16 cellular contexts compared by ENCODE assay signal in the genomic region with DNA sequence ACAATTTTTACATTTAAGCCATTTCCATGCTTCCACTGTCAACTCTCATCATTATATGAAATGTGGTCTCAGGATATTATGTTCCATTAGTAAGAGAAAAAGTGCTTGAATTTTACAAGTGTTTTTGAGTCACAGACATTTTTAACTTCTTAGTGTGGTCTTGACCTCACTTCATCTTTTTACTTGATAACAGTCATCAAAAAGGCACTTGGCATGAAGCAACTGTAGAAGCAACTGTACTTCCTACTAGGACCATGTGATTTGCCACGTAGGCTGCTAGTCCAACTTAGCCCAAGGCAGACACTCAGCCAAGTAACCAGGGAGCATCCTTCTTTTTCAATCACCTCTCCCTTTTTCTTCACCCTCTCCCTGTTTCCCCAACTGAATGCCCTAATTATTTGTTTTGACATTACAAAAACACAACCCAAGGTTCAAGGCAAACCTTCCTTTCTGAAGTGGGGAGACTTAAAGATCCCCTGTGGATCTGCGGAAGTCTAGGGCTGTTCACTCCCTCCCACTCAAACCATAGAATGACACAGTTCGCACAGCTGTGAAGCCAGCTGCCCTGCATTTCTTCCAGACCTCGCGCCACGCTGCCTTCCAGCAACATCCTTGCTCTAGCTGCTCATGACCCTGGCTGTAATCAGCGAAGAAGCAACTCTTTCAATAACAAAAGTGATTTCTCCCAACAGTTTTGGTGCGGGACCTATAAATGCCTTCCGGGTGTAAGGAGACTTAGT. TPM values are rescaled to one million over a fixed set of nuclear protein-coding genes. Genes with fewer than 3 reads are reported as not detected.
DNase-seq lines count a peak whose midpoint lies in the region; FAIRE-seq and TF ChIP-seq lines count a peak whose summit lies in the region.
"Had no signal": no experiment of that assay in that cellular context is flagged by ENCODE, and none has a peak within 500 bp of the region (broad histone marks: within the 10 kb centered on the region; RNA-seq: fewer than 3 reads in every experiment).

No MANE protein-coding gene starts in this region.

- H3K4me3 ChIP-seq in GM23248: peak overlapping the region; percentile 55
- no peak overlapping the region for H3K4me3 ChIP-seq in fibroblast of pulmonary artery (replicated peaks; ENCODE audit: low read depth, low read length)
- no peak overlapping the region for H3K4me3 ChIP-seq in smooth muscle cell

- peaks cover 29% of the 10 kb centered on the region for H3K4me1 ChIP-seq in GM23248 (ENCODE audit: insufficient read depth)
- H3K4me1 ChIP-seq in smooth muscle cell (ENCODE audit: low read depth): no peaks in the 10 kb centered on the region
- H3K4me1 ChIP-seq: parathyroid adenoma had no signal

- FAIRE-seq in RCC 7860 (lab: Jason Lieb, UNC): no peak

- peak overlapping the region; percentile 94 for H3K27ac ChIP-seq in GM23248
- peak overlapping the region; percentile 89 for H3K27ac ChIP-seq in smooth muscle cell (ENCODE audit: low read depth)
- H3K27ac ChIP-seq: parathyroid adenoma had no signal

- peak overlapping the region; percentile 71 for H3K4me2 ChIP-seq in GM23248 (ENCODE audit: unreplicated experiment)
- H3K4me2 ChIP-seq in smooth muscle cell: peak overlapping the region; percentile 16

- H3K27me3 ChIP-seq in GM23248 (replicated peaks; ENCODE audit: insufficient read depth) (no peaks in the 10 kb centered on the region), smooth muscle cell (ENCODE audit: low read depth) (no peaks in the 10 kb centered on the region)

- peak; percentile 98 for DNase-seq in GM23248
- DNase-seq in RCC 7860 (ENCODE audit: low spot score): peak; percentile 21
- peak; percentile 24 for DNase-seq in fibroblast of pulmonary artery (ENCODE audit: low read depth)
- DNase-seq in smooth muscle cell (lab: John Stamatoyannopoulos, UW; ENCODE audit: unreplicated experiment): no peak
- no peak for DNase-seq in NCI-H510A (lab: John Stamatoyannopoulos, UW)
- no peak for DNase-seq in activated CD4-positive, alpha-beta T cell treated with anti-CD3 and anti-CD28 coated beads, Interleukin-2, amount 50 U/mL, for 1 hour
- DNase-seq in activated effector memory CD4-positive, alpha-beta T cell treated with Interleukin-2 at 50 U/mL for 16 hours: no peak
- DNase-seq: central memory CD4-positive, alpha-beta T cell; head of caudate nucleus; KG1; NCI-H1694; NCI-H774; stimulated activated CD4-positive, alpha-beta T cell treated with anti-CD3 and anti-CD28 coated beads, Interleukin-12 subunit alpha, Interleukin-12 subunit beta, amount 100 ng/mL, for 4 hours; stimulated activated naive CD8-positive, alpha-beta T cell treated with anti-CD3 and anti-CD28 coated beads, Interleukin-15, amount 100 ng/mL, for 72 hours had no signal

- no peaks in the 10 kb centered on the region for H3K36me3 ChIP-seq in GM23248 (ENCODE audit: low read depth)
- no peaks in the 10 kb centered on the region for H3K36me3 ChIP-seq in smooth muscle cell (ENCODE audit: low read depth)

- no peaks in the 10 kb centered on the region for H3K79me2 ChIP-seq in GM23248 (ENCODE audit: insufficient read depth)
- no peaks in the 10 kb centered on the region for H3K79me2 ChIP-seq in smooth muscle cell (ENCODE audit: low read depth)
- H3K79me2 ChIP-seq: parathyroid adenoma had no signal

- 12 to 16% methylated on average over 9 of the region's 9 CpGs for WGBS in GM23248 (ENCODE audit: low coverage in 1 of 2, low lambda C conversion rate in 2 of 2, missing lambda C conversion rate in 2 of 2), 2 experiments
- WGBS in smooth muscle cell (ENCODE audit: low lambda C conversion rate): 72% methylated on average over 9 of the region's 9 CpGs

- H3K9me2 ChIP-seq in GM23248 (ENCODE audit: insufficient read depth): no peaks in the 10 kb centered on the region

- H3K9me3 ChIP-seq in GM23248 (ENCODE audit: low read depth): no peaks in the 10 kb centered on the region
- no peaks in the 10 kb centered on the region for H3K9me3 ChIP-seq in smooth muscle cell (replicated peaks; ENCODE audit: low read depth)

- H2AFZ ChIP-seq in GM23248: peak overlapping the region; percentile 83
- no peak overlapping the region for H2AFZ ChIP-seq in smooth muscle cell (ENCODE audit: low read depth)
- H2AFZ ChIP-seq: parathyroid adenoma had no signal

- H3F3A ChIP-seq in GM23248 (ENCODE audit: insufficient read depth) (peaks cover 42% of the 10 kb centered on the region), smooth muscle cell (ENCODE audit: low read depth) (no peaks in the 10 kb centered on the region)

- in situ Hi-C loops in GM23248 (cut with MboI): no loop called here

- TF ChIP-seq CTCF in fibroblast of pulmonary artery (IDR thresholded peaks at IDR 0.05; ENCODE audit: low read length, missing control alignments): no peak
- TF ChIP-seq CTCF in smooth muscle cell (IDR thresholded peaks at IDR 0.05; ENCODE audit: borderline replicate concordance, insufficient read depth, poor library complexity, severe bottlenecking): no peak

- peak overlapping the region; percentile 81 for H3K9ac ChIP-seq in GM23248
- peak overlapping the region; percentile 62 for H3K9ac ChIP-seq in smooth muscle cell (ENCODE audit: low read depth)
- H3K9ac ChIP-seq: parathyroid adenoma had no signal

- H4K20me1 ChIP-seq in GM23248 (ENCODE audit: insufficient read depth) (no peaks in the 10 kb centered on the region), smooth muscle cell (ENCODE audit: low read depth) (no peaks in the 10 kb centered on the region)

RNA-seq across cellular contexts. Expression of gene PHACTR1, which starts 45.0 kb away (rescaled TPM):
- 0.25 and 3.2 TPM in 2 replicates for total RNA-seq in GM23248 (2014; rRNA removed; shearing (Covaris generic))
- 0.65 and 0.82 TPM in 2 replicates for polyA plus RNA-seq in GM23248 (2016; fragmentation: Nextera tagmentation; extraction: Ambion mirVana)
- 0.09 and 0.94 TPM in 2 replicates for total RNA-seq in smooth muscle cell
- 0.67 and 3.0 TPM in 2 replicates for polyA plus RNA-seq in smooth muscle cell
- total RNA-seq: G401 had no signal

Comparison
In these comparisons a context has a peak if more than half of its experiments do, and no peak if none do; other contexts are left out.
1. DNase-seq: peak in GM23248 (single experiment), RCC 7860 (single experiment) and fibroblast of pulmonary artery (single experiment); none in smooth muscle cell (single experiment), NCI-H510A (single experiment), activated CD4-positive, alpha-beta T cell treated with anti-CD3 and anti-CD28 coated beads, Interleukin-2, amount 50 U/mL, for 1 hour (single experiment) and activated effector memory CD4-positive, alpha-beta T cell treated with Interleukin-2 at 50 U/mL for 16 hours (single experiment).